ENCODE assay signal across 9 cellular contexts in genomic region chr22:29073618-29074275, GRCh38. TPM values are rescaled to one million over a fixed set of nuclear protein-coding genes. Genes with fewer than 3 reads are reported as not detected.
A peak's percentile ranks its signal among the peaks of the same experiment; 100 is the strongest.
DNase-seq lines count a peak whose midpoint lies in the region; ATAC-seq and TF ChIP-seq lines count a peak whose summit lies in the region.
"Had no signal": no experiment of that assay in that cellular context is flagged by ENCODE, and none has a peak within 500 bp of the region (broad histone marks: within the 10 kb centered on the region; RNA-seq: fewer than 3 reads in every experiment).

No MANE protein-coding gene starts in this region.

- H2BK5ac ChIP-seq in trophoblast cell (ENCODE audit: low read depth, low read length, poor library complexity), result no peak overlapping the region

- H3K79me2 ChIP-seq in SK-N-SH (ENCODE audit: insufficient read depth), result no peaks in the 10 kb centered on the region
- H3K79me2 ChIP-seq in trophoblast cell (ENCODE audit: control insufficient read depth, insufficient read depth, low read length, poor library complexity), result no peaks in the 10 kb centered on the region

- DNase-seq in SK-N-SH, result no peak
- peak; percentile 23 for DNase-seq in activated naive CD4-positive, alpha-beta T cell treated with Interleukin-2 at 50 U/mL for 16 hours
- peak; percentile 47 to 65 for DNase-seq in cardiac muscle cell (ENCODE audit: low read depth in 1 of 2, low spot score in 1 of 2)
- DNase-seq in trophoblast cell, result peak; percentile 60 to 75
- no peak for DNase-seq in AML-193 (lab: John Stamatoyannopoulos, UW)
- no peak for DNase-seq in GM19240 (ENCODE audit: insufficient read length, low spot score)
- no peak for DNase-seq in NCI-H446 treated with DMSO at 0.1 percent for 48 hours (lab: John Stamatoyannopoulos, UW)

- H4K20me1 ChIP-seq in SK-N-SH (ENCODE audit: insufficient read depth), result no peaks in the 10 kb centered on the region

- no peak overlapping the region for H3K23ac ChIP-seq in trophoblast cell (ENCODE audit: low read length)

- ATAC-seq in SK-N-SH treated with all-trans-retinoic acid at 6 μM for 48 hours, result no peak

- H3K14ac ChIP-seq in trophoblast cell (ENCODE audit: low read length), result peak overlapping the region; percentile 23

- no peak overlapping the region for H2AK5ac ChIP-seq in trophoblast cell (ENCODE audit: low read length)

- peak overlapping the region; percentile 95 for H3K4me2 ChIP-seq in SK-N-SH
- peak overlapping the region; percentile 86 for H3K4me2 ChIP-seq in trophoblast cell (ENCODE audit: low read length)

- H3F3A ChIP-seq in SK-N-SH (replicated peaks; ENCODE audit: insufficient read depth), result no peaks in the 10 kb centered on the region

- no peak overlapping the region for H2BK120ac ChIP-seq in trophoblast cell (ENCODE audit: insufficient read depth, low read length, poor library complexity)

- H3K36me3 ChIP-seq in SK-N-SH (replicated peaks in 1 of 2; ENCODE audit: control insufficient read depth in 1 of 2, insufficient read depth in 2 of 2, low read length in 1 of 2) (no peaks in the 10 kb centered on the region), cardiac muscle cell (no peaks in the 10 kb centered on the region), trophoblast cell (ENCODE audit: control insufficient read depth in 1 of 2, insufficient read depth in 2 of 2, low read length in 2 of 2) (no peaks in the 10 kb centered on the region)

- no peak overlapping the region for H4K12ac ChIP-seq in trophoblast cell (ENCODE audit: low read depth, low read length)

- H3K27ac ChIP-seq in SK-N-SH (ENCODE audit: low read depth in 2 of 2, low read length in 1 of 2) (no peak overlapping the region), cardiac muscle cell (no peak overlapping the region), trophoblast cell (ENCODE audit: low read depth, low read length) (no peak overlapping the region)

- peak overlapping the region; percentile 52 for H4K8ac ChIP-seq in trophoblast cell (ENCODE audit: low read depth, low read length)

- TF ChIP-seq EP300 in SK-N-SH (IDR thresholded peaks at IDR 0.05; ENCODE audit: borderline replicate concordance in 1 of 2, low read depth in 1 of 2, low read length in 1 of 2), result no peak

- no peaks in the 10 kb centered on the region for H3K27me3 ChIP-seq in SK-N-SH (ENCODE audit: insufficient read depth)
- H3K27me3 ChIP-seq in cardiac muscle cell, result peaks cover 25% of the 10 kb centered on the region
- peaks cover 7% of the 10 kb centered on the region for H3K27me3 ChIP-seq in trophoblast cell (ENCODE audit: insufficient read depth, low read length)

- H3K9me3 ChIP-seq in SK-N-SH, result no peaks in the 10 kb centered on the region
- no peaks in the 10 kb centered on the region for H3K9me3 ChIP-seq in cardiac muscle cell (ENCODE audit: low read depth)
- H3K9me3 ChIP-seq in trophoblast cell (ENCODE audit: insufficient read depth, low read depth, low read length), result peaks cover 3% of the 10 kb centered on the region

- TF ChIP-seq RAD21 in SK-N-SH (IDR thresholded peaks at IDR 0.05; ENCODE audit: low read length), result no peak

- H3K4me3 ChIP-seq in SK-N-SH (ENCODE audit: low read depth in 2 of 2, low read length in 1 of 2) (peak overlapping the region; percentile 66 to 67), cardiac muscle cell (peak overlapping the region; percentile 83), trophoblast cell (ENCODE audit: low read depth, low read length) (peak overlapping the region; percentile 68)

- POLR2A ChIA-PET in SK-N-SH (lab: Yijun Ruan, JAX), result no interaction called here

- no peaks in the 10 kb centered on the region for H3K9me2 ChIP-seq in SK-N-SH

- H3K4me1 ChIP-seq in SK-N-SH (ENCODE audit: control insufficient read depth in 1 of 2, insufficient read depth in 2 of 2, low read depth in 1 of 2, low read length in 1 of 2), result peaks cover 0 to 8% of the 10 kb centered on the region in 2 experiments; a peak in 1 of 4 replicates
- peaks cover 27% of the 10 kb centered on the region for H3K4me1 ChIP-seq in cardiac muscle cell (ENCODE audit: low read depth)
- peaks cover 3 to 18% of the 10 kb centered on the region in 2 experiments for H3K4me1 ChIP-seq in trophoblast cell (ENCODE audit: control insufficient read depth in 1 of 2, insufficient read depth in 2 of 2, low read length in 2 of 2)

- peaks cover 4% of the 10 kb centered on the region for H3K79me1 ChIP-seq in trophoblast cell (ENCODE audit: low read length)

- H3K9ac ChIP-seq in SK-N-SH (peak overlapping the region; percentile 75), trophoblast cell (ENCODE audit: low read length) (no peak overlapping the region)

- CTCF ChIA-PET in SK-N-SH (lab: Yijun Ruan, JAX), result interaction anchor here (0.9 to 1.3 kb wide), 2 partner anchors 33 to 81 kb away, joined by 3 to 5 read pairs; no protein-coding TSS in a partner anchor

- peak overlapping the region; percentile 10 for H4K91ac ChIP-seq in trophoblast cell (ENCODE audit: low read depth, low read length)

- H2BK12ac ChIP-seq in trophoblast cell (ENCODE audit: low read length), result no peak overlapping the region

- WGBS in SK-N-SH (ENCODE audit: low lambda C conversion rate), result 79% methylated on average over 46 of the region's 53 CpGs
- WGBS in trophoblast cell (ENCODE audit: extremely low coverage, insufficient coverage, insufficient read length), result no CpG with 5 or more reads among the region's 53 CpGs

- H3K4ac ChIP-seq in trophoblast cell (ENCODE audit: low read depth, low read length), result no peak overlapping the region

- no peak for TF ChIP-seq CTCF in SK-N-SH (IDR thresholded peaks at IDR 0.05)
- TF ChIP-seq CTCF in cardiac muscle cell (IDR thresholded peaks at IDR 0.05; ENCODE audit: low read depth, low read length), result peak; percentile 8

- H3K18ac ChIP-seq in trophoblast cell (ENCODE audit: low read length), result peak overlapping the region; percentile 4

- H2AFZ ChIP-seq in SK-N-SH (ENCODE audit: low read depth) (peak overlapping the region; percentile 70; the same call in 1 of the 2 replicates), trophoblast cell (ENCODE audit: insufficient read depth, low read length, poor library complexity) (peak overlapping the region; percentile 43)

TF ChIP-seq in SK-N-SH, 30 proteins besides CTCF, POLR2A, EP300 and RAD21:
- TF ChIP-seq POLR2AphosphoS5 (IDR thresholded peaks at IDR 0.05; ENCODE audit: low read depth, low read length) (no peak), USF2 (IDR thresholded peaks at IDR 0.05; ENCODE audit: borderline replicate concordance, low read depth, low read length) (no peak), TAF1 (IDR thresholded peaks at IDR 0.05; ENCODE audit: borderline replicate concordance, low read depth, low read length) (no peak), FOSL2 (IDR thresholded peaks at IDR 0.05; ENCODE audit: borderline replicate concordance, low read depth) (no peak), GATA2 (CRISPR knock-in tag; IDR thresholded peaks at IDR 0.05) (no peak), RFX5 (IDR thresholded peaks at IDR 0.05; ENCODE audit: low read length) (no peak), FOXJ3 (CRISPR knock-in tag; IDR thresholded peaks at IDR 0.05) (no peak), ELF1 (IDR thresholded peaks at IDR 0.05) (no peak)

TF ChIP-seq in SK-N-SH treated with all-trans-retinoic acid at 6 μM for 48 hours, 23 proteins besides CTCF, POLR2A, EP300 and RAD21 (continues in another document):
- TF ChIP-seq POU6F1 (CRISPR knock-in tag; IDR thresholded peaks at IDR 0.05; ENCODE audit: borderline replicate concordance, low read depth), result no peak
- no peak for TF ChIP-seq CSDC2 (CRISPR knock-in tag; IDR thresholded peaks at IDR 0.05)
- TF ChIP-seq TSHZ2 (CRISPR knock-in tag; IDR thresholded peaks at IDR 0.05), result no peak
- no peak for TF ChIP-seq OSR1 (CRISPR knock-in tag; IDR thresholded peaks at IDR 0.05)
- no peak for TF ChIP-seq ZFP3 (CRISPR knock-in tag; IDR thresholded peaks at IDR 0.05)
- TF ChIP-seq ZFP30 (CRISPR knock-in tag; IDR thresholded peaks at IDR 0.05), result no peak

RNA-seq across cellular contexts. Expression of gene KREMEN1, which starts 0.9 kb away (rescaled TPM):
- polyA plus RNA-seq in SK-N-SH (2012; rRNA removed) (7.9 and 10.0 TPM in 2 replicates), cardiac muscle cell (18.0 and 18.1 TPM in 2 replicates)
- polyA plus RNA-seq in SK-N-SH (2012; cell fraction: cytosol; rRNA removed), result 7.0 and 10.4 TPM in 2 replicates
- polyA plus RNA-seq in SK-N-SH (2012; cell fraction: nucleus; rRNA removed), result 6.7 and 8.0 TPM in 2 replicates
- 19.0 and 20.3 TPM in 2 replicates for total RNA-seq in cardiac muscle cell
- polyA plus RNA-seq in trophoblast cell (2013), result 23.3 and 23.7 TPM in 2 replicates

RNA-seq across cellular contexts. Expression of gene C22orf31, which starts 12.1 kb away (rescaled TPM):
- polyA plus RNA-seq in SK-N-SH (2012; rRNA removed), result not detected in 2 replicates
- not detected in 2 replicates for polyA plus RNA-seq in SK-N-SH (2012; cell fraction: cytosol; rRNA removed)
- not detected in 2 replicates for polyA plus RNA-seq in SK-N-SH (2012; cell fraction: nucleus; rRNA removed)
- total RNA-seq in cardiac muscle cell, result not detected in 2 replicates
- polyA plus RNA-seq in cardiac muscle cell, result not detected in 2 replicates
- polyA plus RNA-seq in trophoblast cell (2013), result not detected in 2 replicates
- total RNA-seq: Daoy had no signal

Comparison
In these comparisons a context has a peak if more than half of its experiments do, and no peak if none do; other contexts are left out.
1. DNase-seq: peak in activated naive CD4-positive, alpha-beta T cell treated with Interleukin-2 at 50 U/mL for 16 hours (single experiment), cardiac muscle cell (2 of 2) and trophoblast cell (2 of 2); none in SK-N-SH (single experiment), AML-193 (0 of 2), GM19240 (single experiment) and NCI-H446 treated with DMSO at 0.1 percent for 48 hours (single experiment).
2. Peak in every context shown above with its lines, with median percentiles within 50 percentile points of each other: H3K4me3 ChIP-seq.